2 cellular contexts compared by ENCODE assay signal in the genomic region with DNA sequence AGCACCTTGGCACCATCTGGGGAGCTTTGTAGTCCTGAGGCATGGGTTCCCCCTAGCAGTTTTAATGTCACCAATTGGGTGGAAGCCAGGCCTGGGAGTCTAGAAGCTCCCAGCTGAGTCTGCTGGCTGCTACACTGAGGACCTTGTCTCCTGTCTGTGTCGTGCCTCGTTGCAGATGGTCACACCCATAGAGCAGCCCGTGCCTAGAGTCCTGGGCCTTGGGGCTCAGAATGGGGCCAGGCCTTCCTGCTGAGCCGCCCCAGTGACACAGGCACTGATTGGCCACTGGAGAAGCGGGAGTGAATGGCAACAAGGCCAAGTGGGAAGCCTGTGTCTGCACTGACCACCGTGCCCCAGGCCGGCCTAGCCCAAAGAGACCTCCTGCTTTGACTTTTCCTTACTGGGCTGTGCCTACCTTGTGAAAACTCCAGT.
TF ChIP-seq lines count a peak whose summit lies in the region.

No MANE protein-coding gene starts in this region.

TF ChIP-seq in HepG2, 621 proteins besides CTCF, POLR2A, EP300 and RAD21 (continued from another document and continues in another):
- no peak for TF ChIP-seq PRDM10 (CRISPR knock-in tag; IDR thresholded peaks at IDR 0.05; ENCODE audit: low read depth)
- TF ChIP-seq, protein P1, sequence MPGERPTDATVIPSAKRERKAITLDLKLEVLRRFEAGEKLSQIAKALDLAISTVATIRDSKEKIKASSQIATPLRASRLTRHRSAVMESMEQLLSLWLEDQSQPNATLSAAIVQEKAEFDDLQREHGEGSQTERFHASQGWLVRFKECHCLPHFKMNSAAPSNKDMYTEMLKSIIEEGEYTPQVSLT (CRISPR knock-in tag; IDR thresholded peaks at IDR 0.05; ENCODE audit: borderline replicate concordance, low read depth), result no peak
- TF ChIP-seq, protein P2, sequence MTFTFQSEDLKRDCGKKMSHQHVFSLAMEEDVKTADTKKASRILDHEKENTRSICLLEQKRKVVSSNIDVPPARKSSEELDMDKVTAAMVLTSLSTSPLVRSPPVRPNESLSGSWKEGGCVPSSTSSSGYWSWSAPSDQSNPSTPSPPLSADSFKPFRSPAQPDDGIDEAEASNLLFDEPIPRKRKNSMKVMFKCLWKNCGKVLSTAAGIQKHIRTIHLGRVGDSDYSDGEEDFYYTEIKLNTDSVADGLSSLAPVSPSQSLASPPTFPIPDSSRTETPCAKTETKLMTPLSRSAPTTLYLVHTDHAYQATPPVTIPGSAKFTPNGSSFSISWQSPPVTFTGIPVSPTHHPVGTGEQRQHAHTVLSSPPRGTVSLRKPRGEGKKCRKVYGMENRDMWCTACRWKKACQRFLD (CRISPR knock-in tag; IDR thresholded peaks at IDR 0.05; ENCODE audit: borderline replicate concordance), result no peak
- TF ChIP-seq REPIN1 (CRISPR knock-in tag; IDR thresholded peaks at IDR 0.05; ENCODE audit: borderline replicate concordance, low read depth), result no peak
- TF ChIP-seq ZNF674 (CRISPR knock-in tag; IDR thresholded peaks at IDR 0.05; ENCODE audit: low read depth), result no peak
- TF ChIP-seq JUNB (CRISPR knock-in tag; IDR thresholded peaks at IDR 0.05; ENCODE audit: borderline replicate concordance), result no peak
- TF ChIP-seq THAP9 (CRISPR knock-in tag; IDR thresholded peaks at IDR 0.05; ENCODE audit: borderline replicate concordance), result no peak
- TF ChIP-seq DR1 (CRISPR knock-in tag; IDR thresholded peaks at IDR 0.05), result no peak
- no peak for TF ChIP-seq RELA (CRISPR knock-in tag; IDR thresholded peaks at IDR 0.05)
- no peak for TF ChIP-seq ZNF207 (IDR thresholded peaks at IDR 0.05; ENCODE audit: borderline replicate concordance)

TF ChIP-seq in WTC11, 78 proteins besides CTCF, POLR2A, EP300 and RAD21 (continued from another document):
- TF ChIP-seq PREB (CRISPR knock-in tag; IDR thresholded peaks at IDR 0.05; ENCODE audit: borderline replicate concordance) (no peak), CREM (CRISPR knock-in tag; IDR thresholded peaks at IDR 0.05) (no peak), SP1 (CRISPR knock-in tag; conservative IDR thresholded peaks at IDR 0.05) (no peak), NFE2L1 (CRISPR knock-in tag; IDR thresholded peaks at IDR 0.05) (no peak), NR1H2 (CRISPR knock-in tag; IDR thresholded peaks at IDR 0.05) (no peak), ZNF317 (CRISPR knock-in tag; IDR thresholded peaks at IDR 0.05; ENCODE audit: borderline replicate concordance, low read depth) (no peak), ELF4 (CRISPR knock-in tag; IDR thresholded peaks at IDR 0.05; ENCODE audit: low read depth) (no peak), MXD4 (CRISPR knock-in tag; IDR thresholded peaks at IDR 0.05; ENCODE audit: borderline replicate concordance) (no peak), GABPB1 (CRISPR knock-in tag; IDR thresholded peaks at IDR 0.05) (no peak)
- TF ChIP-seq, protein P3, sequence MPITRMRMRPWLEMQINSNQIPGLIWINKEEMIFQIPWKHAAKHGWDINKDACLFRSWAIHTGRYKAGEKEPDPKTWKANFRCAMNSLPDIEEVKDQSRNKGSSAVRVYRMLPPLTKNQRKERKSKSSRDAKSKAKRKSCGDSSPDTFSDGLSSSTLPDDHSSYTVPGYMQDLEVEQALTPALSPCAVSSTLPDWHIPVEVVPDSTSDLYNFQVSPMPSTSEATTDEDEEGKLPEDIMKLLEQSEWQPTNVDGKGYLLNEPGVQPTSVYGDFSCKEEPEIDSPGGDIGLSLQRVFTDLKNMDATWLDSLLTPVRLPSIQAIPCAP (CRISPR knock-in tag; IDR thresholded peaks at IDR 0.05), result no peak
- TF ChIP-seq, protein P4, sequence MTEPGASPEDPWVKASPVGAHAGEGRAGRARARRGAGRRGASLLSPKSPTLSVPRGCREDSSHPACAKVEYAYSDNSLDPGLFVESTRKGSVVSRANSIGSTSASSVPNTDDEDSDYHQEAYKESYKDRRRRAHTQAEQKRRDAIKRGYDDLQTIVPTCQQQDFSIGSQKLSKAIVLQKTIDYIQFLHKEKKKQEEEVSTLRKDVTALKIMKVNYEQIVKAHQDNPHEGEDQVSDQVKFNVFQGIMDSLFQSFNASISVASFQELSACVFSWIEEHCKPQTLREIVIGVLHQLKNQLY (CRISPR knock-in tag; IDR thresholded peaks at IDR 0.05), result no peak
